Comparison of ENCODE assay signal across 8 cellular contexts in the genomic region with DNA sequence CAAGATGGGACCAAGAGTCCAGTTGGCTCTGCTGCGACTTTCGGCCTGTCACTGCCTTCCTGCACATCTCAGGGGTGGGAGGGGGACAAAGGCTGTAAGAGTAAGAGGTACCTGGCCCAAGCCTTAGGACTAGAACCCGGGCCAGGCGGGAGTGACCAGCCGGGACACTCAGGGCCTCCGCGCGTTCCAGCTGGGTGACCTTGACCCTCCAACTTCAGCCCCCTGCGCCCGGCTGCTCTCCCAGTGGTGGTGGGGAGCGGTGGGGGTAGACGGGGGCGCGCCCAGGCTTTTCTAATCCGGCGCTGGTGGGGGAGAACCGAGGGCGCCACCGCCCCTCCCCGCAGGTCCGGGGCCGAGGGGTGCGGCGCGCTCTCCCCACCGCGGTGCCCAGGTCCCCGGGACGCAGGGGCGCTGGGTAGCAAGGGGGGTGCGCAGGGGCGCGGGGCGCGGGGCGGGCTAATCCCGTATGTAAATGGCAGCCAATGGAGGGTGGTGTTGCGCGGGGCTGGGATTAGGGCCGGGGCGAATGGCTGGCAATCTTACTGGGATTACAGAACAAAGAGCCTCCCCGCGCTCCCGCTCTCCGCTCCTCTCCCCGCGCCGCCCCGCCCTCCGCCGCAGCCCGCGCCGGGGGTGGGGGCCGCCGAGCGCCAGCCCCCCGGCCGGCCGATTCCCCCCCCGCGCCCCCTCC. TPM values are rescaled to one million over a fixed set of nuclear protein-coding genes. Genes with fewer than 3 reads are reported as not detected.
DNase-seq lines count a peak whose midpoint lies in the region; ATAC-seq and TF ChIP-seq lines count a peak whose summit lies in the region.

Gene GTF2IRD1 (plus strand): TSS at position 586 of the 691 bp plus-strand sequence. CDS start 54,175 bp downstream, outside the sequence.

- intact Hi-C loops in Right ventricle myocardium inferior (cut with DNase I) = loop anchor here (5.0 kb wide), 2 partner anchors 49 to 204 kb away; partner anchors contain the start of gene GTF2I
- intact Hi-C loops in upper lobe of right lung (cut with DNase I) = loop anchor here (10.0 kb wide), 1 partner anchor 111 kb away; no protein-coding TSS in a partner anchor

- peak; percentile 37 for DNase-seq in GDM1 (lab: John Stamatoyannopoulos, UW)
- DNase-seq in NB4 (ENCODE audit: low read depth) = peak; percentile 86
- DNase-seq in adipocyte (ENCODE audit: low read depth) = peak; percentile 92
- peak; percentile 84 for DNase-seq in Right ventricle myocardium inferior (ENCODE audit: missing footprints)
- DNase-seq in omental fat pad (ENCODE audit: low spot score) = no peak
- DNase-seq in upper lobe of right lung = peak; percentile 85
- DNase-seq in middle frontal gyrus (ENCODE audit: extremely low spot score, low spot score) = no peak

- H3K9ac ChIP-seq in adipocyte (ENCODE audit: low read length) = peak within 1 kb of the TSS; percentile 80

- H3K4me3 ChIP-seq in NB4 (ENCODE audit: low read depth, low read length) (peak within 1 kb of the TSS; percentile 28), adipocyte (ENCODE audit: low read length) (peak within 1 kb of the TSS; percentile 82), upper lobe of right lung (peak within 1 kb of the TSS; percentile 65)

- TF ChIP-seq CTCF in NB4 (IDR thresholded peaks at IDR 0.05; ENCODE audit: low read depth, low read length) (no peak), omental fat pad (IDR thresholded peaks at IDR 0.05) (no peak), upper lobe of right lung (IDR thresholded peaks at IDR 0.05) (no peak)

- peak within 1 kb of the TSS; percentile 84 for H3K27ac ChIP-seq in upper lobe of right lung

- ATAC-seq in SK-N-SH treated with all-trans-retinoic acid at 6 μM for 48 hours (peak; percentile 76), Right ventricle myocardium inferior (peak; percentile 59), omental fat pad (ENCODE audit: low FRiP score) (peak; percentile 50), upper lobe of right lung (peak; percentile 74)

- H3K36me3 ChIP-seq in adipocyte (ENCODE audit: control insufficient read depth, insufficient read depth, low read length, severe bottlenecking) (no peaks in the 10 kb centered on the region), upper lobe of right lung (no peaks in the 10 kb centered on the region)

- no peak for TF ChIP-seq POLR2A in NB4 (IDR thresholded peaks at IDR 0.05; ENCODE audit: extremely low read depth, insufficient read length)

- no peaks in the 10 kb centered on the region for H3K27me3 ChIP-seq in adipocyte (replicated peaks; ENCODE audit: control insufficient read depth, insufficient read depth, low read length)
- no peaks in the 10 kb centered on the region for H3K27me3 ChIP-seq in upper lobe of right lung

- peaks cover 19% of the 10 kb centered on the region for H3K4me1 ChIP-seq in adipocyte (ENCODE audit: control insufficient read depth, insufficient read depth, low read length)
- peaks cover 18% of the 10 kb centered on the region for H3K4me1 ChIP-seq in upper lobe of right lung

- no peaks in the 10 kb centered on the region for H3K9me3 ChIP-seq in adipocyte (ENCODE audit: control insufficient read depth, low read length)
- no peaks in the 10 kb centered on the region for H3K9me3 ChIP-seq in upper lobe of right lung

TF ChIP-seq in SK-N-SH treated with all-trans-retinoic acid at 6 μM for 48 hours, 23 proteins besides CTCF, POLR2A, EP300 and RAD21:
- TF ChIP-seq, protein P1, sequence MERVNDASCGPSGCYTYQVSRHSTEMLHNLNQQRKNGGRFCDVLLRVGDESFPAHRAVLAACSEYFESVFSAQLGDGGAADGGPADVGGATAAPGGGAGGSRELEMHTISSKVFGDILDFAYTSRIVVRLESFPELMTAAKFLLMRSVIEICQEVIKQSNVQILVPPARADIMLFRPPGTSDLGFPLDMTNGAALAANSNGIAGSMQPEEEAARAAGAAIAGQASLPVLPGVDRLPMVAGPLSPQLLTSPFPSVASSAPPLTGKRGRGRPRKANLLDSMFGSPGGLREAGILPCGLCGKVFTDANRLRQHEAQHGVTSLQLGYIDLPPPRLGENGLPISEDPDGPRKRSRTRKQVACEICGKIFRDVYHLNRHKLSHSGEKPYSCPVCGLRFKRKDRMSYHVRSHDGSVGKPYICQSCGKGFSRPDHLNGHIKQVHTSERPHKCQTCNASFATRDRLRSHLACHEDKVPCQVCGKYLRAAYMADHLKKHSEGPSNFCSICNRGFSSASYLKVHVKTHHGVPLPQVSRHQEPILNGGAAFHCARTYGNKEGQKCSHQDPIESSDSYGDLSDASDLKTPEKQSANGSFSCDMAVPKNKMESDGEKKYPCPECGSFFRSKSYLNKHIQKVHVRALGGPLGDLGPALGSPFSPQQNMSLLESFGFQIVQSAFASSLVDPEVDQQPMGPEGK (CRISPR knock-in tag; IDR thresholded peaks at IDR 0.05; ENCODE audit: borderline replicate concordance) = peak; percentile 89
- TF ChIP-seq ESRRG (CRISPR knock-in tag; IDR thresholded peaks at IDR 0.05) = no peak
- TF ChIP-seq PPARA (CRISPR knock-in tag; IDR thresholded peaks at IDR 0.05; ENCODE audit: borderline replicate concordance) = no peak
- no peak for TF ChIP-seq TCF4 (CRISPR knock-in tag; IDR thresholded peaks at IDR 0.05; ENCODE audit: borderline replicate concordance)
- no peak for TF ChIP-seq BACH2 (CRISPR knock-in tag; IDR thresholded peaks at IDR 0.05; ENCODE audit: borderline replicate concordance)
- no peak for TF ChIP-seq CSRNP3 (CRISPR knock-in tag; IDR thresholded peaks at IDR 0.05)
- no peak for TF ChIP-seq ZNF8 (CRISPR knock-in tag; IDR thresholded peaks at IDR 0.05)

RNA-seq across cellular contexts. Expression of gene GTF2IRD1, which starts in this region (rescaled TPM):
- total RNA-seq in Right ventricle myocardium inferior (19.1 TPM), omental fat pad (10 to 100 TPM in 2 of 4 donors, 1 to 10 TPM in 2; 3.9 to 18.1 (median 11.0) TPM), upper lobe of right lung (30.5 TPM)

Comparison
In these comparisons a context has a peak if more than half of its experiments do, and no peak if none do; other contexts are left out.
1. DNase-seq: peak in GDM1 (single experiment), NB4 (single experiment), adipocyte (single experiment), Right ventricle myocardium inferior (single experiment) and upper lobe of right lung (single experiment); none in omental fat pad (single experiment) and middle frontal gyrus (single experiment).
2. H3K4me3 ChIP-seq: peak in every context shown above with its lines; median percentile 82 in adipocyte; 65 in upper lobe of right lung; 28 in NB4.
3. Peak in every context shown above with its lines, with median percentiles within 50 percentile points of each other: ATAC-seq.